In the genomic region with DNA sequence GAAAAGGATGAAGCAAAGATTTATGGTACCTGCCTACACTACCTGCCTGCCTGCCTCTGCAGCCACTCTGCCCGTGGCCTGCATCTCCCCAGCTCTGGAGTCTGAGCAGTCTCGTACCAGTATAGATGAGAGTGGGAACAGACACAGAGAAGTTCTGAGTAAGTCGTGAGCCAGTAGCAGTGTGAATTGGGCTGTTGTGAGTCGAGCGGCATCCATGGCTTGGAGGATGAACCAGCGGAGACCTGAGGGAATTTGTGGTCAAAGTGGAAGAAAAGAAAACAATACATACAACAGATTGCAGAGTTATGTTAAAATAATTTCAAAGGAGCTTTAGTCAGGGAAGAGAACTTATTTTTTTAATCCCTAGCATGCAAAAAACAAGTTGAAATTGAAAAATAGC, we compare ENCODE assay signal across 33 cellular contexts. TPM values are rescaled to one million over a fixed set of nuclear protein-coding genes. Genes with fewer than 3 reads are reported as not detected.
A peak's percentile ranks its signal among the peaks of the same experiment; 100 is the strongest.
DNase-seq lines count a peak whose midpoint lies in the region; ATAC-seq and TF ChIP-seq lines count a peak whose summit lies in the region.
"Had no signal": no experiment of that assay in that cellular context is flagged by ENCODE, and none has a peak within 500 bp of the region (broad histone marks: within the 10 kb centered on the region; RNA-seq: fewer than 3 reads in every experiment).

No MANE protein-coding gene starts in this region.

- H3K4me1 ChIP-seq in endodermal cell (ENCODE audit: control insufficient read depth, insufficient read depth, low read length) (no peaks in the 10 kb centered on the region), uterus (no peaks in the 10 kb centered on the region)
- H3K4me1 ChIP-seq: SJSA1 had no signal

- H3K27me3 ChIP-seq in endodermal cell (ENCODE audit: control insufficient read depth, insufficient read depth, low read length, poor library complexity, severe bottlenecking) = no peaks in the 10 kb centered on the region
- H3K27me3 ChIP-seq in uterus = no peaks in the 10 kb centered on the region
- H3K27me3 ChIP-seq: SJSA1, upper lobe of left lung had no signal

- H3K27ac ChIP-seq in endodermal cell (ENCODE audit: low read depth, low read length) = no peak overlapping the region
- H3K27ac ChIP-seq in uterus = no peak overlapping the region
- H3K27ac ChIP-seq: A549, RWPE1, SJSA1, upper lobe of left lung had no signal

- H3K4me1 Mint-ChIP-seq in WTC11 (0 out of 2 replicates have a peak, but pooled peaks cover 4% of the 10 kb centered on the region), endodermal cell (peaks cover 9% of the 10 kb centered on the region), progenitor cell of endocrine pancreas (ENCODE audit: low read depth) (peaks cover 7% of the 10 kb centered on the region)
- H3K4me1 Mint-ChIP-seq: activated B cell treated with CpG ODN at 0.5 μM for 24 hours; activated naive CD8-positive, alpha-beta T cell treated with anti-CD3 and anti-CD28 coated beads, Interleukin-2, amount 50 U/mL, for 24 hours; stimulated activated memory B cell treated with anti-CD40 and anti-IgM and Interleukin-4, amounts not matched to agents 10 μg/mL and 1 μg/mL and 100 μg/mL, for 72 hours had no signal

- DNase-seq in ELR (ENCODE audit: low read depth) = peak; percentile 19
- DNase-seq in WTC11 (ENCODE audit: low spot score) = no peak
- DNase-seq in endodermal cell = no peak
- DNase-seq in progenitor cell of endocrine pancreas (ENCODE audit: low spot score, unreplicated experiment) = no peak
- DNase-seq in mucosa of gallbladder (ENCODE audit: low spot score) = no peak
- DNase-seq in KG1 (lab: John Stamatoyannopoulos, UW) = no peak
- DNase-seq in uterus = no peak
- DNase-seq: activated B cell treated with CpG ODN at 0.5 μM for 24 hours; activated naive CD8-positive, alpha-beta T cell treated with anti-CD3 and anti-CD28 coated beads, Interleukin-2, amount 50 U/mL, for 24 hours; activated T-cell treated with anti-CD3 and anti-CD28 coated beads, Interleukin-2, amount 50 U/mL, for 48 hours; cortex of kidney; DND-41; effector memory CD4-positive, alpha-beta T cell; foreskin fibroblast; head of caudate nucleus; HFFc6; islet precursor cell; left ventricle myocardium superior; naive thymus-derived CD8-positive, alpha-beta T cell; NCI-H1092 treated with DMSO at 0.1 percent for 48 hours; NCI-H1694 treated with DMSO at 0.1 percent for 48 hours; NCI-H446 treated with DMSO at 0.1 percent for 48 hours; occipital lobe; T-cell; upper lobe of left lung had no signal

- no peak overlapping the region for H3K9ac ChIP-seq in endodermal cell (ENCODE audit: extremely low read depth, low read length, poor library complexity, severe bottlenecking)

- no peak overlapping the region for H3K4me3 ChIP-seq in endodermal cell (ENCODE audit: low read length)
- no peak overlapping the region for H3K4me3 ChIP-seq in uterus
- H3K4me3 ChIP-seq: A549, GM23338, SJSA1, upper lobe of left lung had no signal

- H3K27ac Mint-ChIP-seq in WTC11 (peak overlapping the region; percentile 47; the same call in 1 of the 2 replicates), endodermal cell (peak overlapping the region; percentile 0), progenitor cell of endocrine pancreas (peak overlapping the region; percentile 60)
- H3K27ac Mint-ChIP-seq: activated B cell treated with CpG ODN at 0.5 μM for 24 hours; activated naive CD8-positive, alpha-beta T cell treated with anti-CD3 and anti-CD28 coated beads, Interleukin-2, amount 50 U/mL, for 24 hours; GM23338; HFFc6; IgD-negative memory B cell; naive thymus-derived CD8-positive, alpha-beta T cell; stimulated activated memory B cell treated with anti-CD40 and anti-IgM and Interleukin-4, amounts not matched to agents 10 μg/mL and 1 μg/mL and 100 μg/mL, for 72 hours; T-cell had no signal

- TF ChIP-seq POLR2A in uterus (IDR thresholded peaks at IDR 0.05) = no peak

- H3K36me3 Mint-ChIP-seq in WTC11 (peaks cover 27% of the 10 kb centered on the region), endodermal cell (ENCODE audit: low read depth) (peaks cover 14% of the 10 kb centered on the region), progenitor cell of endocrine pancreas (ENCODE audit: insufficient read depth) (peaks cover 18% of the 10 kb centered on the region)

- H3K9me3 Mint-ChIP-seq in WTC11 (no peaks in the 10 kb centered on the region), endodermal cell (no peaks in the 10 kb centered on the region), progenitor cell of endocrine pancreas (ENCODE audit: low read depth) (no peaks in the 10 kb centered on the region)
- H3K9me3 Mint-ChIP-seq: activated B cell treated with CpG ODN at 0.5 μM for 24 hours; activated naive CD8-positive, alpha-beta T cell treated with anti-CD3 and anti-CD28 coated beads, Interleukin-2, amount 50 U/mL, for 24 hours; brain; GM23338; HFFc6; IgD-negative memory B cell; naive thymus-derived CD8-positive, alpha-beta T cell; stimulated activated memory B cell treated with anti-CD40 and anti-IgM and Interleukin-4, amounts not matched to agents 10 μg/mL and 1 μg/mL and 100 μg/mL, for 72 hours; T-cell had no signal

- intact Hi-C loops in uterus (cut with DNase I; ENCODE audit: low total_unique reads) = no loop called here

- H3K27me3 Mint-ChIP-seq in WTC11 (ENCODE audit: low read depth) (no peaks in the 10 kb centered on the region), endodermal cell (ENCODE audit: insufficient read depth) (no peaks in the 10 kb centered on the region), progenitor cell of endocrine pancreas (no peaks in the 10 kb centered on the region)
- H3K27me3 Mint-ChIP-seq: activated B cell treated with CpG ODN at 0.5 μM for 24 hours; activated naive CD8-positive, alpha-beta T cell treated with anti-CD3 and anti-CD28 coated beads, Interleukin-2, amount 50 U/mL, for 24 hours; brain; IgD-negative memory B cell; naive thymus-derived CD8-positive, alpha-beta T cell; stimulated activated memory B cell treated with anti-CD40 and anti-IgM and Interleukin-4, amounts not matched to agents 10 μg/mL and 1 μg/mL and 100 μg/mL, for 72 hours; T-cell had no signal

- POLR2A ChIA-PET in WTC11 (lab: Charles Lee) = no interaction called here

- H3K36me3 ChIP-seq in endodermal cell (ENCODE audit: control insufficient read depth, insufficient read depth, low read length) (peaks cover 28% of the 10 kb centered on the region), uterus (no peaks in the 10 kb centered on the region)

- CTCF ChIA-PET in WTC11 (lab: Charles Lee) = interaction anchor here (2.3 kb wide), 1 partner anchor 10 kb away, joined by 8 read pairs; no protein-coding TSS in a partner anchor

- WGBS in endodermal cell (ENCODE audit: insufficient coverage in 1 of 2, insufficient read length in 1 of 2), 2 experiments = 89 to 90% methylated on average over 2 to 4 of the region's 6 CpGs

- TF ChIP-seq CTCF in WTC11 (IDR thresholded peaks at IDR 0.05) (no peak), endodermal cell (conservative IDR thresholded peaks at IDR 0.05) (no peak), progenitor cell of endocrine pancreas (IDR thresholded peaks at IDR 0.05; ENCODE audit: unreplicated experiment) (no peak), uterus (IDR thresholded peaks at IDR 0.05) (no peak)

- H3K9me3 ChIP-seq in endodermal cell (ENCODE audit: control insufficient read depth, low read length) (no peaks in the 10 kb centered on the region), uterus (no peaks in the 10 kb centered on the region)
- H3K9me3 ChIP-seq: A549, SJSA1, upper lobe of left lung had no signal

- no peak for ATAC-seq in WTC11
- no peak for ATAC-seq in HG02798 (IDR thresholded peaks at IDR 0.05; ENCODE audit: poor library complexity, unreplicated experiment)
- ATAC-seq: A549; activated naive CD8-positive, alpha-beta T cell treated with anti-CD3 and anti-CD28 coated beads, Interleukin-2, amount 50 U/mL, for 24 hours; GM23338; left ventricle myocardium superior; naive thymus-derived CD8-positive, alpha-beta T cell; stimulated activated memory B cell treated with anti-CD40 and anti-IgM and Interleukin-4, amounts not matched to agents 10 μg/mL and 1 μg/mL and 100 μg/mL, for 72 hours; T-cell had no signal

- H3K4me3 Mint-ChIP-seq in WTC11 = no peak overlapping the region
- H3K4me3 Mint-ChIP-seq in endodermal cell = no peak overlapping the region
- H3K4me3 Mint-ChIP-seq in progenitor cell of endocrine pancreas (ENCODE audit: low read depth) = no peak overlapping the region
- H3K4me3 Mint-ChIP-seq: activated B cell treated with CpG ODN at 0.5 μM for 24 hours; activated naive CD8-positive, alpha-beta T cell treated with anti-CD3 and anti-CD28 coated beads, Interleukin-2, amount 50 U/mL, for 24 hours; brain; GM23338; HFFc6; IgD-negative memory B cell; naive thymus-derived CD8-positive, alpha-beta T cell; stimulated activated memory B cell treated with anti-CD40 and anti-IgM and Interleukin-4, amounts not matched to agents 10 μg/mL and 1 μg/mL and 100 μg/mL, for 72 hours; T-cell had no signal

TF ChIP-seq in WTC11, 78 proteins besides CTCF, POLR2A, EP300 and RAD21 (continues in another document):
- no peak for TF ChIP-seq OVOL2 (CRISPR knock-in tag; IDR thresholded peaks at IDR 0.05; ENCODE audit: borderline replicate concordance)
- TF ChIP-seq, protein P1, sequence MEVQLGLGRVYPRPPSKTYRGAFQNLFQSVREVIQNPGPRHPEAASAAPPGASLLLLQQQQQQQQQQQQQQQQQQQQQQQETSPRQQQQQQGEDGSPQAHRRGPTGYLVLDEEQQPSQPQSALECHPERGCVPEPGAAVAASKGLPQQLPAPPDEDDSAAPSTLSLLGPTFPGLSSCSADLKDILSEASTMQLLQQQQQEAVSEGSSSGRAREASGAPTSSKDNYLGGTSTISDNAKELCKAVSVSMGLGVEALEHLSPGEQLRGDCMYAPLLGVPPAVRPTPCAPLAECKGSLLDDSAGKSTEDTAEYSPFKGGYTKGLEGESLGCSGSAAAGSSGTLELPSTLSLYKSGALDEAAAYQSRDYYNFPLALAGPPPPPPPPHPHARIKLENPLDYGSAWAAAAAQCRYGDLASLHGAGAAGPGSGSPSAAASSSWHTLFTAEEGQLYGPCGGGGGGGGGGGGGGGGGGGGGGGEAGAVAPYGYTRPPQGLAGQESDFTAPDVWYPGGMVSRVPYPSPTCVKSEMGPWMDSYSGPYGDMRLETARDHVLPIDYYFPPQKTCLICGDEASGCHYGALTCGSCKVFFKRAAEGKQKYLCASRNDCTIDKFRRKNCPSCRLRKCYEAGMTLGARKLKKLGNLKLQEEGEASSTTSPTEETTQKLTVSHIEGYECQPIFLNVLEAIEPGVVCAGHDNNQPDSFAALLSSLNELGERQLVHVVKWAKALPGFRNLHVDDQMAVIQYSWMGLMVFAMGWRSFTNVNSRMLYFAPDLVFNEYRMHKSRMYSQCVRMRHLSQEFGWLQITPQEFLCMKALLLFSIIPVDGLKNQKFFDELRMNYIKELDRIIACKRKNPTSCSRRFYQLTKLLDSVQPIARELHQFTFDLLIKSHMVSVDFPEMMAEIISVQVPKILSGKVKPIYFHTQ (CRISPR knock-in tag; IDR thresholded peaks at IDR 0.05) = no peak
- no peak for TF ChIP-seq KAT7 (CRISPR knock-in tag; IDR thresholded peaks at IDR 0.05; ENCODE audit: borderline replicate concordance)
- TF ChIP-seq SOX15 (CRISPR knock-in tag; IDR thresholded peaks at IDR 0.05) = no peak

RNA-seq across cellular contexts. Expression of gene C2CD5, which starts 25.3 kb away (rescaled TPM):
- 47.5 to 49.3 TPM (median 48.1 TPM) in 3 replicates for total RNA-seq in WTC11 (2021)
- 10 to 100 TPM; 29.2 to 59.8 TPM for total RNA-seq in endodermal cell
- 42.4 TPM for polyA plus RNA-seq in endodermal cell (2013, experiment 1 of 2)
- 36.3 TPM for polyA plus RNA-seq in endodermal cell (2013, experiment 2 of 2)
- 115 and 122 TPM in 2 replicates for total RNA-seq in progenitor cell of endocrine pancreas
- total RNA-seq in mucosa of gallbladder = 54.2 TPM
- total RNA-seq in uterus = 10 to 100 TPM; 60.0 to 99.5 (median 72.6) TPM

Comparison
In these comparisons a context has a peak if more than half of its experiments do, and no peak if none do; other contexts are left out.
1. H3K27ac Mint-ChIP-seq: peak in every context shown above with its lines; median percentile 60 in progenitor cell of endocrine pancreas; 47 in WTC11; 0 in endodermal cell.